In genomic region chr22:20013382-20013871, GRCh38 we compare ENCODE assay signal across 8 cellular contexts. TPM values are rescaled to one million over a fixed set of nuclear protein-coding genes. Genes with fewer than 3 reads are reported as not detected.
DNase-seq lines count a peak whose midpoint lies in the region; ATAC-seq and TF ChIP-seq lines count a peak whose summit lies in the region.

No MANE protein-coding gene starts in this region.

- H3K27me3 ChIP-seq in rectal smooth muscle tissue (ENCODE audit: control insufficient read depth, insufficient read depth, low read length), result no peaks in the 10 kb centered on the region

- H3K9ac ChIP-seq in rectal smooth muscle tissue (ENCODE audit: low read length), result no peak overlapping the region

- H3K36me3 Mint-ChIP-seq in CD14-positive monocyte (no peaks in the 10 kb centered on the region), glutamatergic neuron (ENCODE audit: unreplicated experiment) (no peaks in the 10 kb centered on the region)

- H3K4me1 ChIP-seq in rectal smooth muscle tissue (ENCODE audit: control insufficient read depth, insufficient read depth, low read length), result peaks cover 9% of the 10 kb centered on the region

- peak overlapping the region; percentile 10 for H3K4me3 ChIP-seq in rectal smooth muscle tissue (ENCODE audit: low read length)

- H3K27me3 Mint-ChIP-seq in CD14-positive monocyte (ENCODE audit: low read depth in 3 of 3) (peaks cover 26 to 50% (median 36%) of the 10 kb centered on the region in 3 donors), glutamatergic neuron (ENCODE audit: unreplicated experiment) (peaks cover 4% of the 10 kb centered on the region)

- peak; percentile 71 for TF ChIP-seq CTCF in CD14-positive monocyte (IDR thresholded peaks at IDR 0.05)
- TF ChIP-seq CTCF in glutamatergic neuron (IDR thresholded peaks at IDR 0.05; ENCODE audit: partially characterized antibody, unreplicated experiment), result peak; percentile 65

- intact Hi-C loops in CD14-positive monocyte (cut with micrococcal nuclease), result loop anchor here (2.0 to 10.0 kb wide), 4 partner anchors 41 to 281 kb away; partner anchors contain the start of genes GNB1L (in 1 of the 2) and RTL10 (in 1 of the 2)

- H3K36me3 ChIP-seq in rectal smooth muscle tissue (ENCODE audit: control insufficient read depth, insufficient read depth, low read length), result no peaks in the 10 kb centered on the region

- H3K4me1 Mint-ChIP-seq in CD14-positive monocyte (peaks cover 7% of the 10 kb centered on the region), glutamatergic neuron (ENCODE audit: low read depth, unreplicated experiment) (peaks cover 16% of the 10 kb centered on the region)

- H3K27ac Mint-ChIP-seq in CD14-positive monocyte, result no peak overlapping the region
- H3K27ac Mint-ChIP-seq in glutamatergic neuron (ENCODE audit: unreplicated experiment), result no peak overlapping the region

- H3K9me3 Mint-ChIP-seq in CD14-positive monocyte (peaks cover 0 to 8% (median 0%) of the 10 kb centered on the region in 7 donors), glutamatergic neuron (ENCODE audit: unreplicated experiment) (peaks cover 15% of the 10 kb centered on the region)

- no peak overlapping the region for H3K27ac ChIP-seq in rectal smooth muscle tissue (ENCODE audit: low read depth, low read length)

- no peak for DNase-seq in CD14-positive monocyte (ENCODE audit: low spot score)
- DNase-seq in HT1080 (ENCODE audit: low read depth), result peak; percentile 57
- DNase-seq in activated CD8-positive, alpha-beta memory T cell treated with anti-CD3 and anti-CD28 coated beads for 24 hours, result peak; percentile 76
- DNase-seq in glutamatergic neuron, result peak; percentile 91
- DNase-seq in NCI-H2196 (lab: John Stamatoyannopoulos, UW; ENCODE audit: unreplicated experiment), result no peak

- no peak for ATAC-seq in GM21360 (IDR thresholded peaks at IDR 0.05; ENCODE audit: unreplicated experiment)
- no peak for ATAC-seq in HG03378 (IDR thresholded peaks at IDR 0.05; ENCODE audit: unreplicated experiment)

- H3K4me3 Mint-ChIP-seq in CD14-positive monocyte (no peak overlapping the region), glutamatergic neuron (ENCODE audit: unreplicated experiment) (no peak overlapping the region)

RNA-seq across cellular contexts. Expression of gene ARVCF, which starts 3.2 kb away (rescaled TPM):
- polyA plus RNA-seq in CD14-positive monocyte, result under 1 TPM; 0.31 to 0.44 TPM
- 3.7 and 8.4 TPM in 2 replicates for total RNA-seq in HT1080 (2014; rRNA removed; shearing (Covaris generic))
- polyA plus RNA-seq in HT1080 (2015; cell fraction: cytosol; rRNA removed), result 2.7 and 3.2 TPM in 2 replicates
- polyA plus RNA-seq in HT1080 (2015; cell fraction: nucleus; rRNA removed), result 17.3 and 19.9 TPM in 2 replicates
- total RNA-seq in glutamatergic neuron (ENCODE audit: unreplicated experiment), result 119 TPM

RNA-seq across cellular contexts. Expression of gene TANGO2, which starts 7.5 kb away (rescaled TPM):
- polyA plus RNA-seq in CD14-positive monocyte, result 10 to 100 TPM; 56.4 to 58.2 TPM
- total RNA-seq in HT1080 (2014; rRNA removed; shearing (Covaris generic)), result 17.2 and 18.8 TPM in 2 replicates
- 13.9 and 17.9 TPM in 2 replicates for polyA plus RNA-seq in HT1080 (2015; cell fraction: cytosol; rRNA removed)
- 19.0 and 23.6 TPM in 2 replicates for polyA plus RNA-seq in HT1080 (2015; cell fraction: nucleus; rRNA removed)
- 31.8 TPM for total RNA-seq in glutamatergic neuron (ENCODE audit: unreplicated experiment)

Comparison
In these comparisons a context has a peak if more than half of its experiments do, and no peak if none do; other contexts are left out.
1. DNase-seq: peak in HT1080 (single experiment), activated CD8-positive, alpha-beta memory T cell treated with anti-CD3 and anti-CD28 coated beads for 24 hours (single experiment) and glutamatergic neuron (single experiment); none in CD14-positive monocyte (single experiment) and NCI-H2196 (single experiment).
2. RNA of gene ARVCF, which starts 3.2 kb away (total RNA-seq): 119 TPM in glutamatergic neuron (single experiment); 3.7 to 8.4 TPM in HT1080; every median in the first group is over 10 times any median in the second.